8 cellular contexts compared by ENCODE assay signal in genomic region chr19:46600393-46601317, GRCh38. TPM values are rescaled to one million over a fixed set of nuclear protein-coding genes. Genes with fewer than 3 reads are reported as not detected.
A peak's percentile ranks its signal among the peaks of the same experiment; 100 is the strongest.
DNase-seq lines count a peak whose midpoint lies in the region; ATAC-seq and TF ChIP-seq lines count a peak whose summit lies in the region.

No MANE protein-coding gene starts in this region.

- H3K27ac Mint-ChIP-seq in nephron, result peak overlapping the region; percentile 100

- H3K9me3 Mint-ChIP-seq in nephron, result peaks cover 22% of the 10 kb centered on the region

- peak; percentile 95 for DNase-seq in EL
- peak; percentile 91 for DNase-seq in GOT3 (lab: John Stamatoyannopoulos, UW)
- peak; percentile 97 for DNase-seq in LHCN-M2 (ENCODE audit: low read depth)
- DNase-seq in RPMI7951 (ENCODE audit: low read depth), result peak; percentile 97
- DNase-seq in activated effector memory CD4-positive, alpha-beta T cell treated with Interleukin-2 at 50 U/mL for 16 hours, result peak; percentile 96
- peak; percentile 93 for DNase-seq in fibroblast of the conjunctiva (ENCODE audit: low read depth)
- peak; percentile 99 for DNase-seq in stimulated activated naive CD8-positive, alpha-beta T cell treated with anti-CD3 and anti-CD28 coated beads, Interleukin-15, Interleukin-2, amounts not matched to agents 100 U/mL and 50 U/mL, for 24 hours

- no peaks in the 10 kb centered on the region for H3K36me3 Mint-ChIP-seq in nephron (ENCODE audit: low read depth)

- TF ChIP-seq CTCF in nephron (IDR thresholded peaks at IDR 0.05; ENCODE audit: unreplicated experiment in 3 of 3), result no peak

- H3K4me3 Mint-ChIP-seq in nephron, result peak overlapping the region; percentile 95 to 99 (median 97)

- peaks cover 4% of the 10 kb centered on the region for H3K27me3 Mint-ChIP-seq in nephron (ENCODE audit: low read depth)

- H3K4me1 Mint-ChIP-seq in nephron, result peaks cover 20% of the 10 kb centered on the region

- peak; percentile 81 for ATAC-seq in stimulated activated naive CD8-positive, alpha-beta T cell treated with anti-CD3 and anti-CD28 coated beads, Interleukin-15, Interleukin-2, amounts not matched to agents 100 U/mL and 50 U/mL, for 24 hours

RNA-seq across cellular contexts. Expression of gene CALM3, which starts 0.5 kb away (rescaled TPM):
- total RNA-seq in LHCN-M2 (2014; rRNA removed), result 247 and 279 TPM in 2 replicates
- polyA plus RNA-seq in LHCN-M2 (2012), result 387 TPM
- 173 and 174 TPM in 2 replicates for total RNA-seq in RPMI7951 (2014; rRNA removed; shearing (Covaris generic))

RNA-seq across cellular contexts. Expression of gene PTGIR, which starts 24.2 kb away (rescaled TPM):
- not detected in 2 replicates for total RNA-seq in LHCN-M2 (2014; rRNA removed)
- 0.06 TPM for polyA plus RNA-seq in LHCN-M2 (2012)
- 0.60 and 0.78 TPM in 2 replicates for total RNA-seq in RPMI7951 (2014; rRNA removed; shearing (Covaris generic))

RNA-seq across cellular contexts. Expression of gene GNG8, which starts 35.3 kb away (rescaled TPM):
- total RNA-seq in LHCN-M2 (2014; rRNA removed), result not detected in 2 replicates
- not detected for polyA plus RNA-seq in LHCN-M2 (2012)
- not detected in 2 replicates for total RNA-seq in RPMI7951 (2014; rRNA removed; shearing (Covaris generic))

Comparison
In these comparisons a context has a peak if more than half of its experiments do, and no peak if none do; other contexts are left out.
1. Peak in every context shown above with its lines: DNase-seq and ATAC-seq.